8 cellular contexts compared by ENCODE assay signal in the genomic region with DNA sequence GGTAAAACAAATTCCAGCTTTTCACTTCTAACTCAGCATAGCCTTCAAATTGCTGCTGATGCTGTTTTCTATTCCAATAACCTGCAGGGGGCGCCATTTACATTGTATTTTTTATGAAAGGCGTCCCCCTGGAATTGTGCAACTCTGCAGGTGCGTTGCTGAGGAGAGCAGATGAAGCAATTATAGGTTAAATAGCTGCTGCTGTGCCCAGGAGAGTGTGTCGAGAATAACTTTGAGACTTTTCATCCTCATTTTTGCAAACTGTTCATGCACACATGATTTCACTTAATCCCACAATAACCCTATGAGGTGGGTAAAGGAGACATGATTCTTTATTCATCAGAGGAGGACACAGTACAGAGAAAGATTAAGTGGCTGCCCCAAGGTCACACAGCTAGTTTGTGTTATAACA.
DNase-seq lines count a peak whose midpoint lies in the region; ATAC-seq and TF ChIP-seq lines count a peak whose summit lies in the region.

No MANE protein-coding gene starts in this region.

- H3K36me3 ChIP-seq in DND-41 (ENCODE audit: insufficient read depth, low read length) = no peaks in the 10 kb centered on the region
- H3K36me3 ChIP-seq in prostate gland = no peaks in the 10 kb centered on the region
- no peaks in the 10 kb centered on the region for H3K36me3 ChIP-seq in aorta (ENCODE audit: control insufficient read depth in 1 of 2, insufficient read depth in 2 of 2, low read length in 1 of 2)

- H3K27me3 ChIP-seq in DND-41 (ENCODE audit: insufficient read depth, low read length, poor library complexity) (peaks cover 3% of the 10 kb centered on the region), prostate gland (replicated peaks; ENCODE audit: insufficient read depth) (no peaks in the 10 kb centered on the region), aorta (ENCODE audit: control insufficient read depth in 1 of 2, insufficient read depth in 2 of 2, low read length in 1 of 2) (no peaks in the 10 kb centered on the region)

- H3K9ac ChIP-seq in DND-41 (ENCODE audit: low read depth, low read length) = no peak overlapping the region

- ATAC-seq in DND-41 (ENCODE audit: insufficient read depth, low read depth) = peak; percentile 61
- peak; percentile 71 for ATAC-seq in GM21737 (IDR thresholded peaks at IDR 0.05; ENCODE audit: unreplicated experiment)
- ATAC-seq in aorta (ENCODE audit: low FRiP score) = peak; percentile 67

- no peak overlapping the region for H3K4me2 ChIP-seq in DND-41 (ENCODE audit: insufficient read depth, low read length)

- DNase-seq in DND-41 = peak; percentile 62
- DNase-seq in M059J (ENCODE audit: low read depth) = peak; percentile 60
- peak; percentile 90 for DNase-seq in RPMI8226
- peak; percentile 16 for DNase-seq in activated effector memory CD4-positive, alpha-beta T cell treated with Interleukin-2 at 50 U/mL for 16 hours
- peak; percentile 75 for DNase-seq in globus pallidus (ENCODE audit: low spot score)
- DNase-seq in prostate gland (ENCODE audit: low spot score) = peak; percentile 85
- peak; percentile 66 to 79 for DNase-seq in aorta

- H3K4me3 ChIP-seq in DND-41 (ENCODE audit: low read depth in 1 of 2, low read length in 2 of 2) (no peak overlapping the region), prostate gland (no peak overlapping the region), aorta (ENCODE audit: low read length in 2 of 2) (no peak overlapping the region)

- intact Hi-C loops in prostate gland (cut with DNase I) (loop anchor here (2.0 kb wide), 1 partner anchor 676 kb away; no protein-coding TSS in a partner anchor), aorta (cut with DNase I) (loop anchor here in 1 of 2 donors (2.0 to 10.0 kb wide), 3 partner anchors 88 to 464 kb away; a partner anchor contains a TSS)

- H3K9me3 ChIP-seq in DND-41 (ENCODE audit: insufficient read depth, low read length, severe bottlenecking) = no peaks in the 10 kb centered on the region
- no peaks in the 10 kb centered on the region for H3K9me3 ChIP-seq in prostate gland
- H3K9me3 ChIP-seq in aorta (ENCODE audit: control insufficient read depth, low read length) = no peaks in the 10 kb centered on the region

- no peak for TF ChIP-seq POLR2A in prostate gland (IDR thresholded peaks at IDR 0.05)

- no peak overlapping the region for H2AFZ ChIP-seq in DND-41 (ENCODE audit: low read depth, low read length)

- TF ChIP-seq CTCF in DND-41 (IDR thresholded peaks at IDR 0.05; ENCODE audit: borderline replicate concordance, extremely low read depth, low read length, poor library complexity, severe bottlenecking) = peak; percentile 84
- peak; percentile 71 to 93 (median 78) for TF ChIP-seq CTCF in prostate gland (IDR thresholded peaks at IDR 0.05)

- no peaks in the 10 kb centered on the region for H3K79me2 ChIP-seq in DND-41 (ENCODE audit: insufficient read depth, low read length)

- no peaks in the 10 kb centered on the region for H4K20me1 ChIP-seq in DND-41 (ENCODE audit: insufficient read depth, low read length)

- 2% methylated on average over 4 of the region's 4 CpGs for WGBS in prostate gland
- WGBS in aorta, 2 donors = 1% methylated on average over 4 of the region's 4 CpGs

- H3K27ac ChIP-seq in DND-41 (ENCODE audit: low read length) (no peak overlapping the region), prostate gland (no peak overlapping the region), aorta (ENCODE audit: low read depth in 1 of 2, low read length in 2 of 2) (no peak overlapping the region)

- H3K4me1 ChIP-seq in DND-41 (ENCODE audit: insufficient read depth, low read length) (no peaks in the 10 kb centered on the region), prostate gland (replicated peaks) (no peaks in the 10 kb centered on the region), aorta (ENCODE audit: control insufficient read depth in 1 of 2, insufficient read depth in 2 of 2, low read length in 2 of 2) (peaks cover 0 to 2% of the 10 kb centered on the region in 2 donors)

Comparison
In these comparisons a context has a peak if more than half of its experiments do, and no peak if none do; other contexts are left out.
1. DNase-seq: peak in every context shown above with its lines; median percentile 90 in RPMI8226; 85 in prostate gland; 75 in globus pallidus; 72 in aorta; 62 in DND-41; 60 in M059J; 16 in activated effector memory CD4-positive, alpha-beta T cell treated with Interleukin-2 at 50 U/mL for 16 hours.